ENCODE assay signal across 1 cellular context in genomic region chr2:206276169-206276927, GRCh38.
TF ChIP-seq lines count a peak whose summit lies in the region.

No MANE protein-coding gene starts in this region.

TF ChIP-seq in HCT116, 20 proteins besides CTCF, POLR2A, EP300 and RAD21:
- no peak for TF ChIP-seq REST (IDR thresholded peaks at IDR 0.05; ENCODE audit: low read depth)
- TF ChIP-seq SIN3A (IDR thresholded peaks at IDR 0.05; ENCODE audit: low read depth), result no peak
- TF ChIP-seq ZFX (IDR thresholded peaks at IDR 0.05), result no peak
- TF ChIP-seq FOSL1 (IDR thresholded peaks at IDR 0.05; ENCODE audit: low read depth), result no peak
- no peak for TF ChIP-seq MAX (IDR thresholded peaks at IDR 0.05)
- TF ChIP-seq, protein P1, sequence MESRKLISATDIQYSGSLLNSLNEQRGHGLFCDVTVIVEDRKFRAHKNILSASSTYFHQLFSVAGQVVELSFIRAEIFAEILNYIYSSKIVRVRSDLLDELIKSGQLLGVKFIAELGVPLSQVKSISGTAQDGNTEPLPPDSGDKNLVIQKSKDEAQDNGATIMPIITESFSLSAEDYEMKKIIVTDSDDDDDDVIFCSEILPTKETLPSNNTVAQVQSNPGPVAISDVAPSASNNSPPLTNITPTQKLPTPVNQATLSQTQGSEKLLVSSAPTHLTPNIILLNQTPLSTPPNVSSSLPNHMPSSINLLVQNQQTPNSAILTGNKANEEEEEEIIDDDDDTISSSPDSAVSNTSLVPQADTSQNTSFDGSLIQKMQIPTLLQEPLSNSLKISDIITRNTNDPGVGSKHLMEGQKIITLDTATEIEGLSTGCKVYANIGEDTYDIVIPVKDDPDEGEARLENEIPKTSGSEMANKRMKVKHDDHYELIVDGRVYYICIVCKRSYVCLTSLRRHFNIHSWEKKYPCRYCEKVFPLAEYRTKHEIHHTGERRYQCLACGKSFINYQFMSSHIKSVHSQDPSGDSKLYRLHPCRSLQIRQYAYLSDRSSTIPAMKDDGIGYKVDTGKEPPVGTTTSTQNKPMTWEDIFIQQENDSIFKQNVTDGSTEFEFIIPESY (IDR thresholded peaks at IDR 0.05; ENCODE audit: extremely low read depth, insufficient replicate concordance, low read length), result no peak
- no peak for TF ChIP-seq SRF (IDR thresholded peaks at IDR 0.05; ENCODE audit: low read depth)
- TF ChIP-seq YY1 (IDR thresholded peaks at IDR 0.05; ENCODE audit: extremely low read depth, insufficient replicate concordance, low read depth, low read length), result no peak
- no peak for TF ChIP-seq CEBPB (IDR thresholded peaks at IDR 0.05; ENCODE audit: low read depth)
- no peak for TF ChIP-seq EGR1 (IDR thresholded peaks at IDR 0.05; ENCODE audit: low read depth)
- no peak for TF ChIP-seq EZH2phosphoT487 (IDR thresholded peaks at IDR 0.05; ENCODE audit: borderline replicate concordance)
- TF ChIP-seq ZNF274 (IDR thresholded peaks at IDR 0.05; ENCODE audit: low read depth, low read length), result no peak
